Comparison of ENCODE assay signal across 9 cellular contexts in genomic region chr2:240369725-240370585, GRCh38.
A peak's percentile ranks its signal among the peaks of the same experiment; 100 is the strongest.
DNase-seq lines count a peak whose midpoint lies in the region; ATAC-seq, FAIRE-seq and TF ChIP-seq lines count a peak whose summit lies in the region.
"Had no signal": no experiment of that assay in that cellular context is flagged by ENCODE, and none has a peak within 500 bp of the region (broad histone marks: within the 10 kb centered on the region; RNA-seq: fewer than 3 reads in every experiment).

No MANE protein-coding gene starts in this region.

- H3K4me1 ChIP-seq in HEK293 (ENCODE audit: control insufficient read depth, insufficient read depth, low read length) (no peaks in the 10 kb centered on the region), kidney (ENCODE audit: control insufficient read depth in 1 of 2, insufficient read depth in 1 of 2, low read depth in 1 of 2, low read length in 2 of 2) (peaks cover 0 to 2% of the 10 kb centered on the region in 2 donors), stomach smooth muscle (ENCODE audit: control insufficient read depth, insufficient read depth, low read length) (peaks cover 37% of the 10 kb centered on the region), GM23338 (ENCODE audit: insufficient read depth) (no peaks in the 10 kb centered on the region)

- H3K27ac ChIP-seq in HEK293 (ENCODE audit: extremely low read depth, low read depth, low read length) (no peak overlapping the region), kidney (ENCODE audit: low read depth in 2 of 2, low read length in 2 of 2) (peak overlapping the region in 1 of 2 donors; percentile 9), stomach smooth muscle (ENCODE audit: low read length) (peak overlapping the region; percentile 64), GM23338 (ENCODE audit: low read depth) (no peak overlapping the region)

- H3K36me3 Mint-ChIP-seq in type B pancreatic cell (no peaks in the 10 kb centered on the region), GM23338 (ENCODE audit: low read depth) (no peaks in the 10 kb centered on the region; the same call in 2 of the 3 replicates)

- no peak for ATAC-seq in GM23338

- H3K9ac ChIP-seq in kidney (ENCODE audit: low read length in 2 of 2): no peak overlapping the region
- peak overlapping the region; percentile 27 to 47 for H3K9ac ChIP-seq in stomach smooth muscle (ENCODE audit: low read length in 2 of 2)

- TF ChIP-seq CTCF in HEK293 (tag by site-specific recombination; IDR thresholded peaks at IDR 0.05): no peak
- TF ChIP-seq CTCF in bronchial epithelial cell (IDR thresholded peaks at IDR 0.05; ENCODE audit: insufficient read depth, low read length, severe bottlenecking): peak; percentile 16
- TF ChIP-seq CTCF in kidney (IDR thresholded peaks at IDR 0.05; ENCODE audit: borderline replicate concordance, extremely low read depth, insufficient read depth): no peak
- no peak for TF ChIP-seq CTCF in type B pancreatic cell (conservative IDR thresholded peaks at IDR 0.05)
- no peak for TF ChIP-seq CTCF in GM23338 (conservative IDR thresholded peaks at IDR 0.05; ENCODE audit: low read depth in 2 of 2)

- FAIRE-seq in bronchial epithelial cell (lab: Jason Lieb, UNC) (peak; percentile 98), kidney (lab: Jason Lieb, UNC) (no peak)

- H3K4me2 ChIP-seq in GM23338: no peak overlapping the region

- no peaks in the 10 kb centered on the region for H3F3A ChIP-seq in GM23338 (replicated peaks; ENCODE audit: low read depth)

- intact Hi-C loops in kidney (cut with DNase I): no loop called here

- H3K9me3 Mint-ChIP-seq in type B pancreatic cell: no peaks in the 10 kb centered on the region
- H3K9me3 Mint-ChIP-seq in GM23338: no peaks in the 10 kb centered on the region

- DNase-seq in bronchial epithelial cell (ENCODE audit: low read depth) (peak; percentile 89), kidney (peak; percentile 88), type B pancreatic cell (ENCODE audit: extremely low spot score, unreplicated experiment) (no peak), NCI-H2227 treated with DMSO at 0.1 percent for 48 hours (lab: John Stamatoyannopoulos, UW) (no peak), NCI-H187 treated with DMSO at 0.1 percent for 48 hours (lab: John Stamatoyannopoulos, UW) (no peak), GM23338 (ENCODE audit: low spot score) (no peak)
- DNase-seq: activated gamma-delta T cell had no signal

- H3K27me3 ChIP-seq in bronchial epithelial cell (ENCODE audit: control insufficient read depth, insufficient read depth, low read length) (no peaks in the 10 kb centered on the region), stomach smooth muscle (ENCODE audit: control insufficient read depth in 1 of 2, insufficient read depth in 2 of 2, low read length in 2 of 2) (no peaks in the 10 kb centered on the region), GM23338 (ENCODE audit: insufficient read depth) (no peaks in the 10 kb centered on the region)

- H3K27me3 Mint-ChIP-seq in type B pancreatic cell (no peaks in the 10 kb centered on the region), GM23338 (ENCODE audit: insufficient read depth, low read depth, poor library complexity) (peaks cover 5% of the 10 kb centered on the region)

- H3K9me3 ChIP-seq in HEK293 (ENCODE audit: control insufficient read depth, insufficient read depth, low read depth, low read length) (no peaks in the 10 kb centered on the region), kidney (ENCODE audit: control insufficient read depth in 1 of 2, low read length in 2 of 2) (no peaks in the 10 kb centered on the region), stomach smooth muscle (ENCODE audit: control insufficient read depth in 2 of 2, low read length in 2 of 2) (no peaks in the 10 kb centered on the region)

- no peak overlapping the region for H2AFZ ChIP-seq in GM23338

- no peaks in the 10 kb centered on the region for H3K79me2 ChIP-seq in GM23338 (replicated peaks; ENCODE audit: insufficient read depth)

- H3K4me3 ChIP-seq in HEK293 (ENCODE audit: low read depth, low read length) (no peak overlapping the region), bronchial epithelial cell (ENCODE audit: low read depth, low read length) (no peak overlapping the region), kidney (ENCODE audit: low read length in 2 of 2) (no peak overlapping the region), stomach smooth muscle (ENCODE audit: low read length in 2 of 2) (peak overlapping the region in 1 of 2 donors; percentile 22), GM23338 (no peak overlapping the region)

- H3K4me3 Mint-ChIP-seq in type B pancreatic cell (no peak overlapping the region), GM23338 (no peak overlapping the region)

- CTCF ChIA-PET in HEK293 (lab: Yijun Ruan, JAX): interaction anchor here (1.1 kb wide), 1 partner anchor 144 kb away, joined by 3 read pairs; no protein-coding TSS in a partner anchor

- H3K36me3 ChIP-seq in HEK293 (ENCODE audit: control insufficient read depth in 2 of 2, insufficient read depth in 1 of 2, low read length in 2 of 2) (no peaks in the 10 kb centered on the region), bronchial epithelial cell (ENCODE audit: control insufficient read depth, insufficient read depth, low read length) (no peaks in the 10 kb centered on the region), kidney (ENCODE audit: control insufficient read depth in 1 of 2, insufficient read depth in 2 of 2, low read length in 2 of 2) (no peaks in the 10 kb centered on the region), stomach smooth muscle (ENCODE audit: control insufficient read depth in 2 of 2, insufficient read depth in 2 of 2, low read length in 2 of 2) (no peaks in the 10 kb centered on the region), GM23338 (ENCODE audit: insufficient read depth) (no peaks in the 10 kb centered on the region)

- H3K27ac Mint-ChIP-seq in type B pancreatic cell (no peak overlapping the region), GM23338 (no peak overlapping the region)

- peaks cover 4% of the 10 kb centered on the region for H3K4me1 Mint-ChIP-seq in type B pancreatic cell (ENCODE audit: unreplicated experiment)
- no peaks in the 10 kb centered on the region for H3K4me1 Mint-ChIP-seq in GM23338

- POLR2A ChIA-PET in HEK293 (lab: Yijun Ruan, JAX): no interaction called here

- no peaks in the 10 kb centered on the region for H4K20me1 ChIP-seq in GM23338 (replicated peaks; ENCODE audit: insufficient read depth)

- no peaks in the 10 kb centered on the region for H3K9me2 ChIP-seq in GM23338 (ENCODE audit: insufficient read depth)

TF ChIP-seq in HEK293, 187 proteins besides CTCF, POLR2A, EP300 and RAD21:
- TF ChIP-seq KLF1 (tag by site-specific recombination; IDR thresholded peaks at IDR 0.05) (peak; percentile 38), PRDM1 (tag by site-specific recombination; IDR thresholded peaks at IDR 0.05) (no peak), ZIC2 (tag by site-specific recombination; IDR thresholded peaks at IDR 0.05) (peak; percentile 89)

TF ChIP-seq in GM23338, 12 proteins besides CTCF, POLR2A, EP300 and RAD21 (continues in another document):
- TF ChIP-seq STAT1 (IDR thresholded peaks at IDR 0.05; ENCODE audit: unreplicated experiment) (no peak), NANOG (IDR thresholded peaks at IDR 0.05; ENCODE audit: borderline replicate concordance) (no peak), POLR2AphosphoS5 (IDR thresholded peaks at IDR 0.05; ENCODE audit: low read depth) (no peak), CREB1 (CRISPR knock-in tag; IDR thresholded peaks at IDR 0.05; ENCODE audit: low read depth) (no peak)
- TF ChIP-seq, protein P1, sequence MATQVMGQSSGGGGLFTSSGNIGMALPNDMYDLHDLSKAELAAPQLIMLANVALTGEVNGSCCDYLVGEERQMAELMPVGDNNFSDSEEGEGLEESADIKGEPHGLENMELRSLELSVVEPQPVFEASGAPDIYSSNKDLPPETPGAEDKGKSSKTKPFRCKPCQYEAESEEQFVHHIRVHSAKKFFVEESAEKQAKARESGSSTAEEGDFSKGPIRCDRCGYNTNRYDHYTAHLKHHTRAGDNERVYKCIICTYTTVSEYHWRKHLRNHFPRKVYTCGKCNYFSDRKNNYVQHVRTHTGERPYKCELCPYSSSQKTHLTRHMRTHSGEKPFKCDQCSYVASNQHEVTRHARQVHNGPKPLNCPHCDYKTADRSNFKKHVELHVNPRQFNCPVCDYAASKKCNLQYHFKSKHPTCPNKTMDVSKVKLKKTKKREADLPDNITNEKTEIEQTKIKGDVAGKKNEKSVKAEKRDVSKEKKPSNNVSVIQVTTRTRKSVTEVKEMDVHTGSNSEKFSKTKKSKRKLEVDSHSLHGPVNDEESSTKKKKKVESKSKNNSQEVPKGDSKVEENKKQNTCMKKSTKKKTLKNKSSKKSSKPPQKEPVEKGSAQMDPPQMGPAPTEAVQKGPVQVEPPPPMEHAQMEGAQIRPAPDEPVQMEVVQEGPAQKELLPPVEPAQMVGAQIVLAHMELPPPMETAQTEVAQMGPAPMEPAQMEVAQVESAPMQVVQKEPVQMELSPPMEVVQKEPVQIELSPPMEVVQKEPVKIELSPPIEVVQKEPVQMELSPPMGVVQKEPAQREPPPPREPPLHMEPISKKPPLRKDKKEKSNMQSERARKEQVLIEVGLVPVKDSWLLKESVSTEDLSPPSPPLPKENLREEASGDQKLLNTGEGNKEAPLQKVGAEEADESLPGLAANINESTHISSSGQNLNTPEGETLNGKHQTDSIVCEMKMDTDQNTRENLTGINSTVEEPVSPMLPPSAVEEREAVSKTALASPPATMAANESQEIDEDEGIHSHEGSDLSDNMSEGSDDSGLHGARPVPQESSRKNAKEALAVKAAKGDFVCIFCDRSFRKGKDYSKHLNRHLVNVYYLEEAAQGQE (IDR thresholded peaks at IDR 0.05; ENCODE audit: unreplicated experiment): no peak
- TF ChIP-seq, protein P2, sequence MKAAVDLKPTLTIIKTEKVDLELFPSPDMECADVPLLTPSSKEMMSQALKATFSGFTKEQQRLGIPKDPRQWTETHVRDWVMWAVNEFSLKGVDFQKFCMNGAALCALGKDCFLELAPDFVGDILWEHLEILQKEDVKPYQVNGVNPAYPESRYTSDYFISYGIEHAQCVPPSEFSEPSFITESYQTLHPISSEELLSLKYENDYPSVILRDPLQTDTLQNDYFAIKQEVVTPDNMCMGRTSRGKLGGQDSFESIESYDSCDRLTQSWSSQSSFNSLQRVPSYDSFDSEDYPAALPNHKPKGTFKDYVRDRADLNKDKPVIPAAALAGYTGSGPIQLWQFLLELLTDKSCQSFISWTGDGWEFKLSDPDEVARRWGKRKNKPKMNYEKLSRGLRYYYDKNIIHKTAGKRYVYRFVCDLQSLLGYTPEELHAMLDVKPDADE (IDR thresholded peaks at IDR 0.05): no peak

Comparison
In these comparisons a context has a peak if more than half of its experiments do, and no peak if none do; other contexts are left out.
1. DNase-seq: peak in bronchial epithelial cell (single experiment) and kidney (single experiment); none in type B pancreatic cell (single experiment), NCI-H2227 treated with DMSO at 0.1 percent for 48 hours (single experiment), NCI-H187 treated with DMSO at 0.1 percent for 48 hours (single experiment) and GM23338 (single experiment).
2. H3K9ac ChIP-seq: peak in stomach smooth muscle (2 of 2); none in kidney (0 of 2).